5 cellular contexts compared by ENCODE assay signal in genomic region chr21:9796293-9796692, GRCh38.
DNase-seq lines count a peak whose midpoint lies in the region; ATAC-seq, FAIRE-seq and TF ChIP-seq lines count a peak whose summit lies in the region.
"Not testable (repeated sequence)": the region's sequence is repeated elsewhere in the genome, so short reads cannot be mapped to it uniquely, and the experiment has no call there.

No MANE protein-coding gene starts in this region.

- H3K9ac ChIP-seq in HepG2 (ENCODE audit: insufficient read depth, low read depth, low read length): not testable (repeated sequence)

- H3K4me2 ChIP-seq in HepG2 (ENCODE audit: low read depth, low read length): not testable (repeated sequence)

- H3K9me3 ChIP-seq in HepG2 (ENCODE audit: low read length): peaks cover 63% of the 10 kb centered on the region

- H3K4me1 ChIP-seq in HepG2 (ENCODE audit: insufficient read depth, low read length): not testable (repeated sequence)

- CTCF ChIA-PET in HepG2 (lab: Yijun Ruan, JAX; ENCODE audit: low intra/inter-chr PET ratio, low total read pairs): not testable (repeated sequence)

- not testable (repeated sequence) for H3K36me3 ChIP-seq in HepG2 (replicated peaks in 1 of 2; ENCODE audit: control insufficient read depth in 1 of 2, insufficient read depth in 2 of 2, low read length in 2 of 2)

- not testable (repeated sequence) for H3K79me2 ChIP-seq in HepG2 (ENCODE audit: insufficient read depth, low read length)

- H3K27me3 ChIP-seq in HepG2 (ENCODE audit: control insufficient read depth in 1 of 2, insufficient read depth in 2 of 2, low read length in 2 of 2): not testable (repeated sequence)

- not testable (repeated sequence) for TF ChIP-seq RAD21 in HepG2 (CRISPR knock-in tag; IDR thresholded peaks at IDR 0.05)

- not testable (repeated sequence) for BruUV-seq in HepG2 (replicated peaks; lab: Mats Ljungman, UMichigan)

- H3K27ac ChIP-seq in HepG2 (ENCODE audit: extremely low read length, insufficient read depth, low read length): not testable (repeated sequence)

- DNase-seq in NCI-H1048 (lab: John Stamatoyannopoulos, UW) (peak; percentile 48), SK-MEL-5 (ENCODE audit: low read depth, low spot score) (peak; percentile 4), dedifferentiated amniotic fluid mesenchymal stem cell (ENCODE audit: extremely low spot score) (peak; percentile 14), superior temporal gyrus (ENCODE audit: extremely low spot score) (peak; percentile 13)
- not testable (repeated sequence) for DNase-seq in HepG2 (ENCODE audit: low spot score)

- H4K20me1 ChIP-seq in HepG2 (ENCODE audit: insufficient read depth, low read length): not testable (repeated sequence)

- in situ Hi-C loops in SK-MEL-5 (cut with HindIII; ENCODE audit: low pct_unique_long_range_greater_than_20kb, low sequenced_read_pairs); HepG2 (cut with HindIII; ENCODE audit: extremely low pct_ligation_motif_present, low pct_unique_long_range_greater_than_20kb): not testable (repeated sequence)

- POLR2A ChIA-PET in HepG2 (lab: Yijun Ruan, JAX): not testable (repeated sequence)

- not testable (repeated sequence) for H2AFZ ChIP-seq in HepG2 (ENCODE audit: low read length)

- ATAC-seq in HepG2: not testable (repeated sequence)

- not testable (repeated sequence) for H3K4me3 ChIP-seq in HepG2 (replicated peaks in 1 of 3; ENCODE audit: insufficient read depth in 1 of 3, low read depth in 2 of 3, low read length in 3 of 3)

- intact Hi-C loops in HepG2 (cut with micrococcal nuclease; ENCODE audit: unreplicated experiment): not testable (repeated sequence)

- not testable (repeated sequence) for TF ChIP-seq POLR2A in HepG2 (IDR thresholded peaks at IDR 0.05; ENCODE audit: insufficient read depth in 1 of 2, low read depth in 2 of 2, low read length in 2 of 2)

- TF ChIP-seq EP300 in HepG2 (IDR thresholded peaks at IDR 0.05; ENCODE audit: low read depth in 2 of 2, low read length in 2 of 2); HepG2 (CRISPR knock-in tag; IDR thresholded peaks at IDR 0.05; ENCODE audit: borderline replicate concordance): not testable (repeated sequence)

- TF ChIP-seq CTCF in HepG2 (CRISPR knock-in tag; IDR thresholded peaks at IDR 0.05): not testable (repeated sequence)

- FAIRE-seq in HepG2 (lab: Jason Lieb, UNC): not testable (repeated sequence)

TF ChIP-seq in HepG2, 621 proteins besides CTCF, POLR2A, EP300 and RAD21:
- TF ChIP-seq LCORL (IDR thresholded peaks at IDR 0.05): peak; percentile 82; the same call in 1 of the 2 replicates
- not testable (repeated sequence) for TF ChIP-seq LCORL (CRISPR knock-in tag; IDR thresholded peaks at IDR 0.05)
